ENCODE assay signal across 17 cellular contexts in the genomic region with DNA sequence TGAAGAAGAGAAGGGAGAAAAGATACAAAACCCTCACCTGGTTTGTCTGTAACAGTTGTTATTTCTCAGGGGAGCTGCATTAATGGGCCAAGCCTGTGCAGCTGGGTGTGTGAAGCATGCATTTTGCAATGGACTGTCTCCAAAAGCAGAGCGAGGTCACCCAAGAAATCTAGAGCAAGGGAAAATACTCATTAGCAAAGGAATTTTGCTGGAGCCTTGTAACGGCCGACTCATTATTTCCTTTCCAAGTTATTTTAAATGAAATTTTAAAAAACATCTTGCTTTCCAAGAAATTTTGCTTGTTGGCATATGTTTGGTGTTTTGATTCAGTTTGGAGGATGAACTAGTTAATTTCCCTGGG. TPM values are rescaled to one million over a fixed set of nuclear protein-coding genes. Genes with fewer than 3 reads are reported as not detected.
A peak's percentile ranks its signal among the peaks of the same experiment; 100 is the strongest.
DNase-seq lines count a peak whose midpoint lies in the region; ATAC-seq and TF ChIP-seq lines count a peak whose summit lies in the region.
"Had no signal": no experiment of that assay in that cellular context is flagged by ENCODE, and none has a peak within 500 bp of the region (broad histone marks: within the 10 kb centered on the region; RNA-seq: fewer than 3 reads in every experiment).

No MANE protein-coding gene starts in this region.

- H3K36me3 ChIP-seq in adipocyte (ENCODE audit: control insufficient read depth, insufficient read depth, low read length, severe bottlenecking) (no peaks in the 10 kb centered on the region), fibroblast of lung (ENCODE audit: control insufficient read depth, insufficient read depth, low read length) (peaks cover 1% of the 10 kb centered on the region), rectal smooth muscle tissue (ENCODE audit: control insufficient read depth, insufficient read depth, low read length) (no peaks in the 10 kb centered on the region)
- H3K36me3 ChIP-seq: cardiac muscle cell, neutrophil, upper lobe of left lung had no signal

- H3K4me3 ChIP-seq in adipocyte (ENCODE audit: low read length) (peak overlapping the region; percentile 45), fibroblast of lung (replicated peaks in 1 of 4; ENCODE audit: control extremely low read depth in 1 of 4, insufficient read depth in 1 of 4, low read depth in 3 of 4, low read length in 4 of 4) (peak overlapping the region in 2 of 4 experiments; percentile 82 to 97), rectal smooth muscle tissue (ENCODE audit: low read length) (peak overlapping the region; percentile 52)
- H3K4me3 ChIP-seq: cardiac muscle cell, GM12878, lung, SJSA1 had no signal

- H2AFZ ChIP-seq in fibroblast of lung (ENCODE audit: low read length): no peak overlapping the region

- no peak for ATAC-seq in HG03378 (IDR thresholded peaks at IDR 0.05; ENCODE audit: unreplicated experiment)
- no peak for ATAC-seq in stimulated activated naive CD8-positive, alpha-beta T cell treated with anti-CD3 and anti-CD28 coated beads, Interleukin-15, Interleukin-2, amounts not matched to agents 100 U/mL and 50 U/mL, for 24 hours
- ATAC-seq: GM12878 had no signal

- H3K4me1 ChIP-seq in adipocyte (ENCODE audit: control insufficient read depth, insufficient read depth, low read length): peaks cover 44% of the 10 kb centered on the region
- H3K4me1 ChIP-seq in fibroblast of lung (ENCODE audit: control insufficient read depth, extremely low read depth, insufficient read depth, low read length): peaks cover 22% of the 10 kb centered on the region
- H3K4me1 ChIP-seq in rectal smooth muscle tissue (ENCODE audit: control insufficient read depth, insufficient read depth, low read length): peaks cover 43% of the 10 kb centered on the region

- H3K27me3 ChIP-seq in adipocyte (replicated peaks; ENCODE audit: control insufficient read depth, insufficient read depth, low read length) (no peaks in the 10 kb centered on the region), fibroblast of lung (ENCODE audit: control insufficient read depth, insufficient read depth, low read length) (no peaks in the 10 kb centered on the region), rectal smooth muscle tissue (ENCODE audit: control insufficient read depth, insufficient read depth, low read length) (peaks cover 4% of the 10 kb centered on the region)
- H3K27me3 ChIP-seq: cardiac muscle cell, SJSA1 had no signal

- H3K9me3 ChIP-seq in adipocyte (ENCODE audit: control insufficient read depth, low read length) (no peaks in the 10 kb centered on the region), fibroblast of lung (ENCODE audit: control insufficient read depth, insufficient read depth, low read depth, low read length) (no peaks in the 10 kb centered on the region)
- H3K9me3 ChIP-seq: neutrophil, SJSA1, upper lobe of left lung had no signal

- H3K79me2 ChIP-seq in fibroblast of lung (ENCODE audit: control insufficient read depth, insufficient read depth, low read length): peaks cover 30% of the 10 kb centered on the region

- no peak for TF ChIP-seq CTCF in fibroblast of lung (conservative IDR thresholded peaks at IDR 0.05 in 1 of 2, IDR thresholded peaks at IDR 0.05 in 1 of 2; ENCODE audit: low read depth in 1 of 2, low read length in 2 of 2)

- H3K27ac ChIP-seq in fibroblast of lung (ENCODE audit: insufficient read depth, low read length) (no peak overlapping the region), rectal smooth muscle tissue (ENCODE audit: low read depth, low read length) (no peak overlapping the region)
- H3K27ac ChIP-seq: cardiac muscle cell, neutrophil, SJSA1, upper lobe of left lung had no signal

- peak overlapping the region; percentile 87 for H3K4me2 ChIP-seq in fibroblast of lung (ENCODE audit: extremely low read depth, insufficient read depth, low read length)

- DNase-seq in AG20443 (ENCODE audit: low spot score) (peak; percentile 64), adipocyte (ENCODE audit: low read depth) (peak; percentile 73), fibroblast of lung (ENCODE audit: low read depth in 2 of 2) (peak; percentile 71 to 72), CD1c-positive myeloid dendritic cell (ENCODE audit: extremely low spot score) (no peak), SHP77 treated with DMSO at 0.1 percent for 48 hours (lab: John Stamatoyannopoulos, UW) (no peak)
- no peak for DNase-seq in stimulated activated naive CD8-positive, alpha-beta T cell treated with anti-CD3 and anti-CD28 coated beads, Interleukin-15, Interleukin-2, amounts not matched to agents 100 U/mL and 50 U/mL, for 24 hours
- DNase-seq: activated effector memory CD4-positive, alpha-beta T cell treated with anti-CD3 and anti-CD28 coated beads, Interleukin-2, amount 50 U/mL, for 16 hours; DND-41; MV-4-11; upper lobe of left lung had no signal

- H3K9ac ChIP-seq in adipocyte (ENCODE audit: low read length): peak overlapping the region; percentile 0
- H3K9ac ChIP-seq in fibroblast of lung (ENCODE audit: insufficient read depth, low read length): no peak overlapping the region
- H3K9ac ChIP-seq in rectal smooth muscle tissue (ENCODE audit: low read length): no peak overlapping the region

- no peaks in the 10 kb centered on the region for H4K20me1 ChIP-seq in fibroblast of lung (ENCODE audit: control insufficient read depth, extremely low read depth, insufficient read depth, low read length)

RNA-seq across cellular contexts. Expression of a gene that starts 3.5 kb away (rescaled TPM):
- 20.5 and 23.1 TPM in 2 replicates for total RNA-seq in fibroblast of lung
- 23.8 and 29.9 TPM in 2 replicates for polyA plus RNA-seq in fibroblast of lung
- polyA plus RNA-seq in fibroblast of lung (2012): 23.6 and 28.4 TPM in 2 replicates
- polyA minus RNA-seq in fibroblast of lung (ENCODE audit: low replicate concordance): 52.9 and 75.1 TPM in 2 replicates

Comparison
In these comparisons a context has a peak if more than half of its experiments do, and no peak if none do; other contexts are left out.
1. DNase-seq: peak in AG20443 (single experiment), adipocyte (single experiment) and fibroblast of lung (2 of 2); none in CD1c-positive myeloid dendritic cell (single experiment), SHP77 treated with DMSO at 0.1 percent for 48 hours (single experiment) and stimulated activated naive CD8-positive, alpha-beta T cell treated with anti-CD3 and anti-CD28 coated beads, Interleukin-15, Interleukin-2, amounts not matched to agents 100 U/mL and 50 U/mL, for 24 hours (single experiment).